ENCODE assay signal across 8 cellular contexts in genomic region chr5:137498736-137499505, GRCh38. TPM values are rescaled to one million over a fixed set of nuclear protein-coding genes. Genes with fewer than 3 reads are reported as not detected.
DNase-seq lines count a peak whose midpoint lies in the region; ATAC-seq and TF ChIP-seq lines count a peak whose summit lies in the region.

SPOCK1 (minus strand) TSS chr5:137499326.

- H3K4me3 ChIP-seq in BJ (ENCODE audit: low read depth, low read length) (peak within 1 kb of the TSS; percentile 57), esophagus (ENCODE audit: low read depth in 1 of 2, low read length in 2 of 2) (peak within 1 kb of the TSS; percentile 23 to 27), mucosa of descending colon (no peak within 1 kb of the TSS)

- no peak within 1 kb of the TSS for H3K27ac ChIP-seq in esophagus (ENCODE audit: low read depth in 2 of 2, low read length in 1 of 2)

- WGBS in esophagus, 2 donors: 0 to 1% methylated on average over 69 to 78 of the region's 78 CpGs

- H3K4me1 ChIP-seq in esophagus (ENCODE audit: control insufficient read depth in 2 of 2, insufficient read depth in 2 of 2, low read length in 1 of 2) (no peaks in the 10 kb centered on the region), mucosa of descending colon (ENCODE audit: low read depth) (no peaks in the 10 kb centered on the region)

- DNase-seq in BJ (ENCODE audit: low read depth): peak; percentile 8
- peak; percentile 37 for DNase-seq in NCI-H748 treated with DMSO at 0.1 percent for 48 hours (lab: John Stamatoyannopoulos, UW)
- peak; percentile 37 for DNase-seq in activated T-cell treated with anti-CD3 and anti-CD28 coated beads for 1 hour (ENCODE audit: low read depth)
- peak; percentile 59 to 81 (median 76) for DNase-seq in mucosa of descending colon
- peak; percentile 2 to 19 for DNase-seq in stimulated activated CD8-positive, alpha-beta memory T cell treated with anti-CD3 and anti-CD28 coated beads, Interleukin-7, amount 100 ng/mL, for 4 hours (ENCODE audit: low read depth in 2 of 2)

- no peaks in the 10 kb centered on the region for H3K36me3 ChIP-seq in BJ (ENCODE audit: control insufficient read depth, insufficient read depth, low read length)
- no peaks in the 10 kb centered on the region for H3K36me3 ChIP-seq in esophagus (ENCODE audit: control insufficient read depth in 2 of 2, insufficient read depth in 2 of 2, low read length in 1 of 2)
- no peaks in the 10 kb centered on the region for H3K36me3 ChIP-seq in mucosa of descending colon (ENCODE audit: low read depth)

- H3K9me3 ChIP-seq in esophagus (ENCODE audit: control insufficient read depth in 2 of 2, insufficient read depth in 1 of 2, low read depth in 1 of 2, low read length in 1 of 2) (no peaks in the 10 kb centered on the region), mucosa of descending colon (no peaks in the 10 kb centered on the region)

- ATAC-seq in GM19025 (IDR thresholded peaks at IDR 0.05; ENCODE audit: low read depth, unreplicated experiment) (peak; percentile 93), HG03175 (IDR thresholded peaks at IDR 0.05; ENCODE audit: unreplicated experiment) (peak; percentile 87), mucosa of descending colon (peak; percentile 98)

- CTCF ChIA-PET in BJ (lab: Yijun Ruan, JAX): interaction anchor here (0.6 to 9.9 kb wide), 24 partner anchors 20 to 707 kb away, joined by 3 to 110 read pairs (median 3); no protein-coding TSS in a partner anchor

- TF ChIP-seq CTCF in BJ (IDR thresholded peaks at IDR 0.05; ENCODE audit: insufficient read depth, low read depth, low read length): peak; percentile 49
- peak; percentile 85 for TF ChIP-seq CTCF in mucosa of descending colon (IDR thresholded peaks at IDR 0.05)

- intact Hi-C loops in mucosa of descending colon (cut with DNase I, micrococcal nuclease): loop anchor here in 1 of 2 donors (5.0 kb wide), 1 partner anchor 157 kb away; no protein-coding TSS in a partner anchor

- H3K27me3 ChIP-seq in BJ (ENCODE audit: control insufficient read depth, insufficient read depth, low read length) (peaks cover 2% of the 10 kb centered on the region; the same call in 1 of the 2 replicates), esophagus (ENCODE audit: control insufficient read depth in 1 of 2, insufficient read depth in 2 of 2, low read length in 2 of 2) (peaks cover 0 to 2% of the 10 kb centered on the region in 2 donors)

- POLR2A ChIA-PET in BJ (lab: Charles Lee): no interaction called here

RNA-seq across cellular contexts. Expression of gene SPOCK1, which starts in this region (rescaled TPM):
- 293 and 304 TPM in 2 replicates for polyA plus RNA-seq in BJ (2011; rRNA removed)
- polyA minus RNA-seq in BJ (2011; rRNA and poly(A)+ RNA removed): 139 and 178 TPM in 2 replicates
- polyA plus RNA-seq in esophagus: under 1 TPM; 0.86 to 0.88 TPM
- total RNA-seq in mucosa of descending colon: 10 to 100 TPM in 1 of 3 donors, 1 to 10 TPM in 2; 1.8 to 55.5 (median 7.9) TPM

Comparison
In these comparisons a context has a peak if more than half of its experiments do, and no peak if none do; other contexts are left out.
1. RNA of gene SPOCK1 (polyA plus RNA-seq): 293 to 304 TPM in BJ; 0.86 to 0.88 TPM in esophagus; every median in the first group is over 100 times any median in the second.
2. DNase-seq: peak in every context shown above with its lines; median percentile 76 in mucosa of descending colon; 37 in NCI-H748 treated with DMSO at 0.1 percent for 48 hours; 37 in activated T-cell treated with anti-CD3 and anti-CD28 coated beads for 1 hour; 10 in stimulated activated CD8-positive, alpha-beta memory T cell treated with anti-CD3 and anti-CD28 coated beads, Interleukin-7, amount 100 ng/mL, for 4 hours; 8 in BJ.
3. Peak in every context shown above with its lines, with median percentiles within 50 percentile points of each other: ATAC-seq.